ENCODE assay signal across 1 cellular context in genomic region chr6:5139828-5140771, GRCh38.
TF ChIP-seq lines count a peak whose summit lies in the region.

No MANE protein-coding gene starts in this region.

TF ChIP-seq in HepG2, 621 proteins besides CTCF, POLR2A, EP300 and RAD21 (continued from another document and continues in another):
- TF ChIP-seq ZNF770 (CRISPR knock-in tag; IDR thresholded peaks at IDR 0.05) (peak; percentile 81; the same call in 1 of the 2 replicates), ZNF484 (CRISPR knock-in tag; IDR thresholded peaks at IDR 0.05; ENCODE audit: borderline replicate concordance, low read depth) (no peak), PHB2 (IDR thresholded peaks at IDR 0.05; ENCODE audit: partially characterized antibody) (no peak), ZFP36L2 (CRISPR knock-in tag; IDR thresholded peaks at IDR 0.05) (no peak), SYNCRIP (IDR thresholded peaks at IDR 0.05; ENCODE audit: insufficient read depth, low read depth, low read length) (no peak), ZNF335 (CRISPR knock-in tag; IDR thresholded peaks at IDR 0.05) (no peak), ZNF331 (CRISPR knock-in tag; IDR thresholded peaks at IDR 0.05) (no peak), TEAD2 (CRISPR knock-in tag; IDR thresholded peaks at IDR 0.05) (no peak), HMGXB3 (CRISPR knock-in tag; IDR thresholded peaks at IDR 0.05; ENCODE audit: borderline replicate concordance) (no peak), ZNF761 (CRISPR knock-in tag; conservative IDR thresholded peaks at IDR 0.05) (no peak), NRL (CRISPR knock-in tag; IDR thresholded peaks at IDR 0.05; ENCODE audit: borderline replicate concordance) (no peak), REPIN1 (CRISPR knock-in tag; IDR thresholded peaks at IDR 0.05; ENCODE audit: borderline replicate concordance, low read depth) (no peak), ZNF350 (CRISPR knock-in tag; IDR thresholded peaks at IDR 0.05; ENCODE audit: borderline replicate concordance, low read depth) (no peak), HDAC2 (CRISPR knock-in tag; IDR thresholded peaks at IDR 0.05) (no peak), ZBTB2 (CRISPR knock-in tag; IDR thresholded peaks at IDR 0.05; ENCODE audit: low read depth) (no peak), ATF3 (CRISPR knock-in tag; IDR thresholded peaks at IDR 0.05) (no peak), ZNF766 (CRISPR knock-in tag; IDR thresholded peaks at IDR 0.05; ENCODE audit: borderline replicate concordance) (no peak), MED1 (CRISPR knock-in tag; IDR thresholded peaks at IDR 0.05) (0 out of 2 replicates have a peak, but pooled peaks have one; percentile 24), CBX1 (IDR thresholded peaks at IDR 0.05; ENCODE audit: low read depth) (no peak), SOX13 (IDR thresholded peaks at IDR 0.05) (no peak), SOX13 (CRISPR knock-in tag; conservative IDR thresholded peaks at IDR 0.05 in 1 of 2, IDR thresholded peaks at IDR 0.05 in 1 of 2) (no peak), ZKSCAN1 (IDR thresholded peaks at IDR 0.05; ENCODE audit: low read length) (no peak), PRDM15 (CRISPR knock-in tag; IDR thresholded peaks at IDR 0.05) (no peak), ZFP36L1 (CRISPR knock-in tag; IDR thresholded peaks at IDR 0.05) (no peak), DMAP1 (CRISPR knock-in tag; IDR thresholded peaks at IDR 0.05) (no peak), ZNF317 (CRISPR knock-in tag; IDR thresholded peaks at IDR 0.05) (no peak), HOXA5 (CRISPR knock-in tag; IDR thresholded peaks at IDR 0.05) (no peak), SIN3A (IDR thresholded peaks at IDR 0.05; ENCODE audit: borderline replicate concordance, low read depth, low read length) (no peak), ZFP90 (CRISPR knock-in tag; IDR thresholded peaks at IDR 0.05; ENCODE audit: borderline replicate concordance) (0 out of 2 replicates have a peak, but pooled peaks have one; percentile 18), MBD4 (IDR thresholded peaks at IDR 0.05; ENCODE audit: borderline replicate concordance, low read length) (no peak), HNF1A (IDR thresholded peaks at IDR 0.05; ENCODE audit: low read depth) (no peak), HNF1A (CRISPR knock-in tag; IDR thresholded peaks at IDR 0.05; ENCODE audit: borderline replicate concordance) (no peak), KLF15 (CRISPR knock-in tag; IDR thresholded peaks at IDR 0.05; ENCODE audit: borderline replicate concordance) (no peak), ZNF777 (CRISPR knock-in tag; IDR thresholded peaks at IDR 0.05) (no peak), ZNF687 (CRISPR knock-in tag; IDR thresholded peaks at IDR 0.05) (peak; percentile 36; the same call in 1 of the 2 replicates), ZBTB7A (CRISPR knock-in tag; IDR thresholded peaks at IDR 0.05) (peak; percentile 74), ZNF451 (CRISPR knock-in tag; IDR thresholded peaks at IDR 0.05) (no peak), MIXL1 (CRISPR knock-in tag; IDR thresholded peaks at IDR 0.05) (peak; percentile 22; the same call in 1 of the 2 replicates), GPBP1L1 (CRISPR knock-in tag; IDR thresholded peaks at IDR 0.05) (no peak), FOXA1 (IDR thresholded peaks at IDR 0.05) (no peak), FOXA1 (CRISPR knock-in tag; IDR thresholded peaks at IDR 0.05) (0 out of 2 replicates have a peak, but pooled peaks have one; percentile 16), U2AF2 (IDR thresholded peaks at IDR 0.05; ENCODE audit: low read depth, low read length) (no peak), ATRX (CRISPR knock-in tag; IDR thresholded peaks at IDR 0.05; ENCODE audit: borderline replicate concordance) (no peak)
